ENCODE assay signal across 8 cellular contexts in the genomic region with DNA sequence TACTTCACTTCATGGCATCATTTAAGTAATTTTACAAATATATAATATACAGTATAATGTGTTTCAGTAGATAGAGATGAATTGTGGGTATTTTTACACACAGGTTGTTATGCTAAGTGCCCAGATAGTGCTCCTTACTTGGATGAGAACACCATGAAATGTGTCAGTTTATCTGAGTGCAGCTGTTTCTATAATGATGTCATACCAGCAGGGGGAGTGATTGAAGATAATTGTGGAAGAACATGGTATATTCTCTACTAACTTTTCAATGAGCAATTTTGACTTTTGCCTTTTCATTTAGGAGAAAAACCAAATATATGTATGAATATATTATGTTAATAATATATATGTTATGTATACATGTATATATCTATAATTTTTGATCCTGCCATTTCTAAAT.
A peak's percentile ranks its signal among the peaks of the same experiment; 100 is the strongest.
DNase-seq lines count a peak whose midpoint lies in the region; ATAC-seq and TF ChIP-seq lines count a peak whose summit lies in the region.

No MANE protein-coding gene starts in this region.

- no peaks in the 10 kb centered on the region for H3K4me1 Mint-ChIP-seq in nephron progenitor cell

- H3K9me3 Mint-ChIP-seq in nephron progenitor cell = no peaks in the 10 kb centered on the region

- DNase-seq in DMS 273 (lab: John Stamatoyannopoulos, UW; ENCODE audit: unreplicated experiment) (peak; percentile 63), DMS 273 treated with DMSO at 0.1 percent for 48 hours (lab: John Stamatoyannopoulos, UW) (no peak), nephron progenitor cell (no peak), Peyer's patch (no peak), NCI-H2107 (lab: John Stamatoyannopoulos, UW) (no peak)
- DNase-seq in stimulated activated naive CD4-positive, alpha-beta T cell (lab: John Stamatoyannopoulos, UW) = no peak

- H3K4me2 ChIP-seq in SU-DHL-6 (ENCODE audit: low read depth, low read length, poor library complexity, severe bottlenecking) = no peak overlapping the region

- H3K9me3 ChIP-seq in SU-DHL-6 (ENCODE audit: insufficient read depth, low read length) = no peaks in the 10 kb centered on the region
- H3K9me3 ChIP-seq in Peyer's patch = no peaks in the 10 kb centered on the region

- no peaks in the 10 kb centered on the region for H3K79me2 ChIP-seq in SU-DHL-6 (ENCODE audit: insufficient read depth, low read length)

- peak; percentile 34 for TF ChIP-seq CTCF in SU-DHL-6 (IDR thresholded peaks at IDR 0.05; ENCODE audit: insufficient read depth, low read length, poor library complexity, severe bottlenecking)
- peak; percentile 52 for TF ChIP-seq CTCF in nephron progenitor cell (IDR thresholded peaks at IDR 0.05)
- peak in 2 of 6 experiments; percentile 9 to 27 for TF ChIP-seq CTCF in Peyer's patch (IDR thresholded peaks at IDR 0.05)

- no peak overlapping the region for H3K4me3 Mint-ChIP-seq in nephron progenitor cell

- H2AFZ ChIP-seq in SU-DHL-6 (ENCODE audit: low read depth, low read length, severe bottlenecking) = no peak overlapping the region

- no peak overlapping the region for H3K9ac ChIP-seq in SU-DHL-6 (ENCODE audit: low read length)

- H3K36me3 Mint-ChIP-seq in nephron progenitor cell (ENCODE audit: low read depth) = no peaks in the 10 kb centered on the region

- H3F3A ChIP-seq in SU-DHL-6 (ENCODE audit: insufficient read depth) = no peaks in the 10 kb centered on the region

- H3K27ac ChIP-seq in SU-DHL-6 (ENCODE audit: low read depth, low read length) (no peak overlapping the region), Peyer's patch (no peak overlapping the region)

- no peaks in the 10 kb centered on the region for H3K27me3 Mint-ChIP-seq in nephron progenitor cell (ENCODE audit: low read depth, poor library complexity)

- no peak overlapping the region for H3K27ac Mint-ChIP-seq in nephron progenitor cell

- H4K20me1 ChIP-seq in SU-DHL-6 (ENCODE audit: low read depth, low read length) = no peaks in the 10 kb centered on the region

- no peaks in the 10 kb centered on the region for H3K27me3 ChIP-seq in SU-DHL-6 (ENCODE audit: low read length)
- H3K27me3 ChIP-seq in Peyer's patch = no peaks in the 10 kb centered on the region

- H3K4me3 ChIP-seq in SU-DHL-6 (ENCODE audit: insufficient read depth, low read length, poor library complexity, severe bottlenecking) (no peak overlapping the region), Peyer's patch (no peak overlapping the region)

- H3K4me1 ChIP-seq in Peyer's patch = no peaks in the 10 kb centered on the region

- TF ChIP-seq POLR2A in Peyer's patch (IDR thresholded peaks at IDR 0.05) = no peak

- H3K36me3 ChIP-seq in SU-DHL-6 (ENCODE audit: low read length) (no peaks in the 10 kb centered on the region), Peyer's patch (no peaks in the 10 kb centered on the region)

- H3K9me2 ChIP-seq in SU-DHL-6 (replicated peaks; ENCODE audit: insufficient read depth, low read length) = no peaks in the 10 kb centered on the region

- peak; percentile 75 for ATAC-seq in HG03342 (IDR thresholded peaks at IDR 0.05; ENCODE audit: unreplicated experiment)
